15 cellular contexts compared by ENCODE assay signal in the genomic region with DNA sequence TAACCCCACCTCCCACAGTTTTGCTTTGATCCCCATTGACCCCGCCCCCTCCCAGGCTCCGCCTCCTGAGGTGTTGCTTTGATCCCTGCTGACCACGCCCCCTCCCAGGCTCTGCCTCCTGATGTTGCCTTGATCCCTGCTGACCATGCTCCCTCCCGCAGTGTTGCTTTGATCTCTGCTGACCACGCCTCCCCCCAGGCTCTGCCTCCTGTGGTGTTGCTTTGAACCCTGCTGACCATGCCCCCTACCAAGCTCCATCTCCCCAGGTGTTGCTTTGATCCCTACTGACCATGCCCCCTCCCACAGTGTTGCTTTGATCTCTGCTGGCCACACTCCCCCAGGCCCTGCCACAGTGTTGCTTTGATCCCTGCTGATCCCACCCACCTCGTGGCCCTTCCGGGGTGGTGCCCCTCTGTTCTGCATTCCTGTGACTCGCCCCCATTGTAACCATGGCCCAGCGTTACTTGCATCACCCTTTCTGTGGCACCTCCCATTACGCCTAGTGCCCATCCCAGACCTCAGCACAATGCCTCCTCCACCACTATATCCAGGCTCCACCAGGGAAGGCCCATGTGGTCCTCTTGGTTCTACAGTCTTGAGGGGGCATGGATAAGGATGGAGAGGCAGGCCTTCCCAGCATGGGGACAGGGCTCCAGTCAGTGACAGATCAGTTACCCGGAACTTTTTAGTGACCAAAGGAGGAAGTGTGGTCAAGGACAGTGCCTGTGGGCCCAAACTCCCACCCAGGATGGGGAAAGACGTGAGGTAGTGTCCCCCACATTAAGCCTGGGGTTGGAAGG.
A peak's percentile ranks its signal among the peaks of the same experiment; 100 is the strongest.
DNase-seq lines count a peak whose midpoint lies in the region; ATAC-seq, FAIRE-seq and TF ChIP-seq lines count a peak whose summit lies in the region.
"Had no signal": no experiment of that assay in that cellular context is flagged by ENCODE, and none has a peak within 500 bp of the region (broad histone marks: within the 10 kb centered on the region; RNA-seq: fewer than 3 reads in every experiment).

No MANE protein-coding gene starts in this region.

- H3K79me2 ChIP-seq in GM23338 (replicated peaks; ENCODE audit: insufficient read depth): no peaks in the 10 kb centered on the region

- no peak for TF ChIP-seq CTCF in GM23338 (conservative IDR thresholded peaks at IDR 0.05; ENCODE audit: low read depth in 2 of 2)
- no peak for TF ChIP-seq CTCF in WTC11 (IDR thresholded peaks at IDR 0.05)
- no peak for TF ChIP-seq CTCF in mucosa of descending colon (IDR thresholded peaks at IDR 0.05)
- TF ChIP-seq CTCF in GM13977 (IDR thresholded peaks at IDR 0.05; ENCODE audit: extremely low read depth, insufficient read depth, missing control alignments): no peak

- ATAC-seq in activated naive CD8-positive, alpha-beta T cell treated with anti-CD3 and anti-CD28 coated beads, Interleukin-2, amount 50 U/mL, for 24 hours: no peak
- ATAC-seq in GM23338: no peak; the same call in 2 of the 3 replicates
- ATAC-seq in WTC11: no peak; the same call in 1 of the 2 replicates
- ATAC-seq in mucosa of descending colon: peak; percentile 10

- H3K4me3 ChIP-seq in GM23338: no peak overlapping the region
- H3K4me3 ChIP-seq in mucosa of descending colon: no peak overlapping the region
- H3K4me3 ChIP-seq in small intestine (ENCODE audit: low read depth in 1 of 2, low read length in 2 of 2): no peak overlapping the region
- H3K4me3 ChIP-seq: stomach had no signal

- H3K27ac Mint-ChIP-seq in activated naive CD8-positive, alpha-beta T cell treated with anti-CD3 and anti-CD28 coated beads, Interleukin-2, amount 50 U/mL, for 24 hours: no peak overlapping the region
- no peak overlapping the region for H3K27ac Mint-ChIP-seq in activated naive CD8-positive, alpha-beta T cell treated with anti-CD3 and anti-CD28 coated beads for 36 hours
- H3K27ac Mint-ChIP-seq in GM23338 (no peak overlapping the region), WTC11 (no peak overlapping the region)

- H3K27ac ChIP-seq in GM23338 (ENCODE audit: low read depth) (no peak overlapping the region), small intestine (ENCODE audit: low read depth in 1 of 2, low read length in 1 of 2) (no peak overlapping the region)
- H3K27ac ChIP-seq: C4-2B, stomach had no signal

- H3K9me2 ChIP-seq in GM23338 (ENCODE audit: insufficient read depth): no peaks in the 10 kb centered on the region

- intact Hi-C loops in mucosa of descending colon (cut with DNase I, micrococcal nuclease) (no loop called here), posterior vena cava (cut with DNase I) (no loop called here)

- H3K4me3 Mint-ChIP-seq in activated naive CD8-positive, alpha-beta T cell treated with anti-CD3 and anti-CD28 coated beads, Interleukin-2, amount 50 U/mL, for 24 hours: no peak overlapping the region
- no peak overlapping the region for H3K4me3 Mint-ChIP-seq in activated naive CD8-positive, alpha-beta T cell treated with anti-CD3 and anti-CD28 coated beads for 36 hours
- no peak overlapping the region; the same call in 2 of the 3 replicates for H3K4me3 Mint-ChIP-seq in GM23338
- H3K4me3 Mint-ChIP-seq in WTC11: no peak overlapping the region

- no peaks in the 10 kb centered on the region for H4K20me1 ChIP-seq in GM23338 (replicated peaks; ENCODE audit: insufficient read depth)

- H3F3A ChIP-seq in GM23338 (replicated peaks; ENCODE audit: low read depth): no peaks in the 10 kb centered on the region

- H3K9me3 ChIP-seq in mucosa of descending colon (no peaks in the 10 kb centered on the region), small intestine (ENCODE audit: control insufficient read depth, low read depth) (no peaks in the 10 kb centered on the region)

- no peaks in the 10 kb centered on the region for H3K4me1 Mint-ChIP-seq in activated naive CD8-positive, alpha-beta T cell treated with anti-CD3 and anti-CD28 coated beads, Interleukin-2, amount 50 U/mL, for 24 hours
- no peaks in the 10 kb centered on the region for H3K4me1 Mint-ChIP-seq in activated naive CD8-positive, alpha-beta T cell treated with anti-CD3 and anti-CD28 coated beads for 36 hours
- H3K4me1 Mint-ChIP-seq in GM23338 (peaks cover 26% of the 10 kb centered on the region), WTC11 (peaks cover 39% of the 10 kb centered on the region)

- no peak overlapping the region for H3K4me2 ChIP-seq in GM23338

- peaks cover 30% of the 10 kb centered on the region for H3K27me3 Mint-ChIP-seq in activated naive CD8-positive, alpha-beta T cell treated with anti-CD3 and anti-CD28 coated beads, Interleukin-2, amount 50 U/mL, for 24 hours
- peaks cover 48% of the 10 kb centered on the region for H3K27me3 Mint-ChIP-seq in activated naive CD8-positive, alpha-beta T cell treated with anti-CD3 and anti-CD28 coated beads for 36 hours
- H3K27me3 Mint-ChIP-seq in GM23338 (ENCODE audit: insufficient read depth, low read depth, poor library complexity) (peaks cover 23% of the 10 kb centered on the region), WTC11 (ENCODE audit: low read depth) (peaks cover 29% of the 10 kb centered on the region)

- no peaks in the 10 kb centered on the region for H3K27me3 ChIP-seq in GM23338 (ENCODE audit: insufficient read depth)
- H3K27me3 ChIP-seq in small intestine (ENCODE audit: control insufficient read depth in 2 of 2, insufficient read depth in 2 of 2, low read length in 2 of 2): no peaks in the 10 kb centered on the region

- H3K36me3 ChIP-seq in GM23338 (ENCODE audit: insufficient read depth) (no peaks in the 10 kb centered on the region), mucosa of descending colon (ENCODE audit: low read depth) (no peaks in the 10 kb centered on the region), small intestine (ENCODE audit: control insufficient read depth in 2 of 2, insufficient read depth in 2 of 2, low read length in 2 of 2) (no peaks in the 10 kb centered on the region)
- H3K36me3 ChIP-seq: stomach had no signal

- in situ Hi-C loops in GM13977 (cut with MboI; ENCODE audit: low pct_unique_long_range_greater_than_20kb, low sequenced_read_pairs, unreplicated experiment): no loop called here

- WGBS in small intestine, 3 donors: 52 to 64% (median 57%) methylated on average over 12 of the region's 12 CpGs

- H2AFZ ChIP-seq in GM23338: no peak overlapping the region

- peaks cover 9% of the 10 kb centered on the region for H3K4me1 ChIP-seq in GM23338 (ENCODE audit: insufficient read depth)
- H3K4me1 ChIP-seq in mucosa of descending colon (ENCODE audit: low read depth): no peaks in the 10 kb centered on the region
- H3K4me1 ChIP-seq in small intestine (ENCODE audit: control insufficient read depth in 2 of 2, insufficient read depth in 1 of 2, low read depth in 1 of 2, low read length in 1 of 2): no peaks in the 10 kb centered on the region
- H3K4me1 ChIP-seq: stomach had no signal

- no peak for FAIRE-seq in small intestine (lab: Jason Lieb, UNC)
- FAIRE-seq: endothelial cell of umbilical vein had no signal

- no peaks in the 10 kb centered on the region for H3K9me3 Mint-ChIP-seq in activated naive CD8-positive, alpha-beta T cell treated with anti-CD3 and anti-CD28 coated beads, Interleukin-2, amount 50 U/mL, for 24 hours
- H3K9me3 Mint-ChIP-seq in activated naive CD8-positive, alpha-beta T cell treated with anti-CD3 and anti-CD28 coated beads for 36 hours: no peaks in the 10 kb centered on the region
- H3K9me3 Mint-ChIP-seq in GM23338 (peaks cover 3% of the 10 kb centered on the region; the same call in 1 of the 3 replicates), WTC11 (peaks cover 12% of the 10 kb centered on the region)

- peak; percentile 10 for DNase-seq in activated naive CD8-positive, alpha-beta T cell treated with anti-CD3 and anti-CD28 coated beads, Interleukin-2, amount 50 U/mL, for 24 hours
- no peak for DNase-seq in activated naive CD8-positive, alpha-beta T cell treated with anti-CD3 and anti-CD28 coated beads for 36 hours
- DNase-seq in GM23338 (ENCODE audit: low spot score) (peak; percentile 69), WTC11 (ENCODE audit: low spot score) (peak; percentile 77), mucosa of descending colon (peak in 2 of 3 donors; percentile 4 to 20), GM13977 (ENCODE audit: low spot score) (no peak), posterior vena cava (ENCODE audit: low spot score) (no peak), small intestine (no peak)
- DNase-seq: kidney glomerular epithelial cell, NCI-H1436 treated with DMSO at 0.1 percent for 48 hours, NCI-H69, retina, stomach had no signal

- no peaks in the 10 kb centered on the region for H3K36me3 Mint-ChIP-seq in activated naive CD8-positive, alpha-beta T cell treated with anti-CD3 and anti-CD28 coated beads, Interleukin-2, amount 50 U/mL, for 24 hours (ENCODE audit: low read depth)
- H3K36me3 Mint-ChIP-seq in activated naive CD8-positive, alpha-beta T cell treated with anti-CD3 and anti-CD28 coated beads for 36 hours: no peaks in the 10 kb centered on the region
- H3K36me3 Mint-ChIP-seq in GM23338 (ENCODE audit: low read depth): no peaks in the 10 kb centered on the region
- peaks cover 3% of the 10 kb centered on the region; the same call in 1 of the 2 replicates for H3K36me3 Mint-ChIP-seq in WTC11

- POLR2A ChIA-PET in WTC11 (lab: Charles Lee): no interaction called here

- CTCF ChIA-PET in WTC11 (lab: Charles Lee): interaction anchor here (1.0 kb wide), 1 partner anchor 9 kb away, joined by 3 read pairs; no protein-coding TSS in a partner anchor

TF ChIP-seq in GM23338, 12 proteins besides CTCF, POLR2A, EP300 and RAD21 (continues in another document):
- TF ChIP-seq, protein P1, sequence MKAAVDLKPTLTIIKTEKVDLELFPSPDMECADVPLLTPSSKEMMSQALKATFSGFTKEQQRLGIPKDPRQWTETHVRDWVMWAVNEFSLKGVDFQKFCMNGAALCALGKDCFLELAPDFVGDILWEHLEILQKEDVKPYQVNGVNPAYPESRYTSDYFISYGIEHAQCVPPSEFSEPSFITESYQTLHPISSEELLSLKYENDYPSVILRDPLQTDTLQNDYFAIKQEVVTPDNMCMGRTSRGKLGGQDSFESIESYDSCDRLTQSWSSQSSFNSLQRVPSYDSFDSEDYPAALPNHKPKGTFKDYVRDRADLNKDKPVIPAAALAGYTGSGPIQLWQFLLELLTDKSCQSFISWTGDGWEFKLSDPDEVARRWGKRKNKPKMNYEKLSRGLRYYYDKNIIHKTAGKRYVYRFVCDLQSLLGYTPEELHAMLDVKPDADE (IDR thresholded peaks at IDR 0.05): no peak
- no peak for TF ChIP-seq EZH2 (IDR thresholded peaks at IDR 0.05; ENCODE audit: low read depth, unreplicated experiment)

TF ChIP-seq in WTC11, 78 proteins besides CTCF, POLR2A, EP300 and RAD21 (continues in another document):
- TF ChIP-seq NFYB (CRISPR knock-in tag; conservative IDR thresholded peaks at IDR 0.05; ENCODE audit: low read depth) (no peak), FOXJ3 (CRISPR knock-in tag; IDR thresholded peaks at IDR 0.05; ENCODE audit: borderline replicate concordance) (no peak), MXD4 (CRISPR knock-in tag; IDR thresholded peaks at IDR 0.05; ENCODE audit: borderline replicate concordance) (no peak), JUN (CRISPR knock-in tag; IDR thresholded peaks at IDR 0.05) (no peak), ZNF232 (CRISPR knock-in tag; IDR thresholded peaks at IDR 0.05) (no peak), ZNF416 (CRISPR knock-in tag; IDR thresholded peaks at IDR 0.05) (no peak), GABPB1 (CRISPR knock-in tag; IDR thresholded peaks at IDR 0.05) (peak; percentile 99)

Comparison
In these comparisons a context has a peak if more than half of its experiments do, and no peak if none do; other contexts are left out.
1. DNase-seq: peak in activated naive CD8-positive, alpha-beta T cell treated with anti-CD3 and anti-CD28 coated beads, Interleukin-2, amount 50 U/mL, for 24 hours (single experiment), GM23338 (single experiment), WTC11 (single experiment) and mucosa of descending colon (2 of 3); none in activated naive CD8-positive, alpha-beta T cell treated with anti-CD3 and anti-CD28 coated beads for 36 hours (single experiment), GM13977 (single experiment), posterior vena cava (single experiment) and small intestine (single experiment).